ENCODE assay signal across 1 cellular context in genomic region chr22:26477341-26477731, GRCh38.
TF ChIP-seq lines count a peak whose summit lies in the region.

No MANE protein-coding gene starts in this region.

TF ChIP-seq in IMR-90, 13 proteins besides CTCF, POLR2A, EP300 and RAD21:
- TF ChIP-seq RCOR1 (IDR thresholded peaks at IDR 0.05; ENCODE audit: insufficient replicate concordance, low read length) (no peak), RFX5 (IDR thresholded peaks at IDR 0.05; ENCODE audit: low read depth, low read length) (no peak), ELK1 (IDR thresholded peaks at IDR 0.05; ENCODE audit: borderline replicate concordance, low read depth, low read length) (no peak), FOS (IDR thresholded peaks at IDR 0.05; ENCODE audit: low read depth, low read length) (no peak), CHD1 (IDR thresholded peaks at IDR 0.05; ENCODE audit: low read depth, low read length) (no peak), SMC3 (IDR thresholded peaks at IDR 0.05; ENCODE audit: low read depth, low read length) (no peak), NFE2L2 (IDR thresholded peaks at IDR 0.05; ENCODE audit: low read depth, low read length) (no peak), CEBPB (IDR thresholded peaks at IDR 0.05; ENCODE audit: low read depth, low read length) (no peak)
TF ChIP-seq in IMR-90: peak in this region for 0.
